In the genomic region with DNA sequence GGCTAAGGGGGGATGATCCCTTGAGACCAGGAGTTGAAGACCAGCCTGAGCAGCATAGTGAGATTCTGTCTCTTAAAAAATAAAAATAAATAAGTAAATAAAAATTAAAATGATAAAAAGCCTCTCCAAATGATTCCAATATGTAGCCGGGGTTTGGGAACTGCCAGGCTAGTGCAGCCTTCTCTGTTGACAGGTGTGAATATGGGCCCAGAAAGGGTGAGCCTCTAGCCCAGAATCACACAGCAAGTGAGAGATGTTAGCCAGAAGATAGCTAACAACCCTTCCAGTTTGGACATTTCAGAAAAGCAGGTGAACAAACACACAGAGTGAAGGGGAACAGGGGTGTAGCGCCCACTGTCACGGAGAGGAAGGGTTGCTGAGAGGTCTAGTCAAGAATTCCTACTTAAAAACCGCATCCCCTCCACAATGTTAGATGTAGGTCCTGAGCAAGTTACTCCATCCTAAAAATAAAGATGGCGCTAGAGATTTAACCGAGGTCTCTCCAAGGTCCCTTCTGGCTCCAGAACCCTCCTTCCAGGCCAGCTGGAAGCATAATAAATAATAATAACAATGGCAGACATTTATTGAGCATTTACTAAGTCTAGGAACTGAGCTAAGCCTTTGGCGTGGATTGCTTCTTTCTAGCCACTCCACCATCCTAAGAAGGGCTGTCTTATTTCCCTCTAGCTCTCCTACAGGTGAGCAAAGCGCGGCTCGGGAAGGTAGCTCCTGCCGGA, we compare ENCODE assay signal across 18 cellular contexts. TPM values are rescaled to one million over a fixed set of nuclear protein-coding genes. Genes with fewer than 3 reads are reported as not detected.
A peak's percentile ranks its signal among the peaks of the same experiment; 100 is the strongest.
DNase-seq lines count a peak whose midpoint lies in the region; ATAC-seq and TF ChIP-seq lines count a peak whose summit lies in the region.
"Had no signal": no experiment of that assay in that cellular context is flagged by ENCODE, and none has a peak within 500 bp of the region (broad histone marks: within the 10 kb centered on the region; RNA-seq: fewer than 3 reads in every experiment).

No MANE protein-coding gene starts in this region.

- no peaks in the 10 kb centered on the region for H4K20me1 ChIP-seq in neural progenitor cell (ENCODE audit: low read depth)

- peak overlapping the region; percentile 60 for H3K4me3 Mint-ChIP-seq in neural progenitor cell
- H3K4me3 Mint-ChIP-seq: activated naive CD8-positive, alpha-beta T cell treated with anti-CD3 and anti-CD28 coated beads, Interleukin-2, amount 10 ng/mL, durations not matched to agents 7 days and 5 days; CD4-positive, alpha-beta T cell; stimulated activated naive CD8-positive, alpha-beta T cell treated with anti-CD3 and anti-CD28 coated beads, Interleukin-15, Interleukin-2, amounts not matched to agents 100 ng/mL and 50 ng/mL, for 24 hours; type B pancreatic cell had no signal

- in situ Hi-C loops in KBM-7 (cut with MboI; ENCODE audit: low pct_unique_long_range_greater_than_20kb, low sequenced_read_pairs), result no loop called here

- no peak overlapping the region for H3K27ac Mint-ChIP-seq in neural progenitor cell
- H3K27ac Mint-ChIP-seq: activated naive CD8-positive, alpha-beta T cell treated with anti-CD3 and anti-CD28 coated beads, Interleukin-2, amount 10 ng/mL, durations not matched to agents 7 days and 5 days; CD4-positive, alpha-beta T cell; stimulated activated naive CD8-positive, alpha-beta T cell treated with anti-CD3 and anti-CD28 coated beads, Interleukin-15, Interleukin-2, amounts not matched to agents 100 ng/mL and 50 ng/mL, for 24 hours; type B pancreatic cell had no signal

- ATAC-seq in foreskin keratinocyte, result no peak
- ATAC-seq: heart left ventricle, right lobe of liver had no signal

- peaks cover 52% of the 10 kb centered on the region for H3K4me1 Mint-ChIP-seq in neural progenitor cell

- peaks cover 51% of the 10 kb centered on the region for H3K27me3 Mint-ChIP-seq in neural progenitor cell (ENCODE audit: insufficient read depth, low read depth)

- H3K4me1 ChIP-seq in NT2/D1 (ENCODE audit: insufficient read depth, insufficient read length) (peaks cover 27% of the 10 kb centered on the region), foreskin keratinocyte (peaks cover 30% of the 10 kb centered on the region), neural progenitor cell (peaks cover 27% of the 10 kb centered on the region)
- H3K4me1 ChIP-seq: breast epithelium, right lobe of liver had no signal

- H3K27me3 ChIP-seq in NT2/D1 (ENCODE audit: insufficient read depth, insufficient read length), result peaks cover 20% of the 10 kb centered on the region
- peaks cover 30% of the 10 kb centered on the region for H3K27me3 ChIP-seq in foreskin keratinocyte
- peaks cover 27% of the 10 kb centered on the region for H3K27me3 ChIP-seq in neural progenitor cell
- H3K27me3 ChIP-seq: right lobe of liver had no signal

- peaks cover 26% of the 10 kb centered on the region for H3F3A ChIP-seq in neural progenitor cell (ENCODE audit: low read depth)

- H3K27ac ChIP-seq in foreskin keratinocyte, result no peak overlapping the region
- no peak overlapping the region for H3K27ac ChIP-seq in neural progenitor cell
- H3K27ac ChIP-seq: breast epithelium, esophagus squamous epithelium, heart left ventricle, right lobe of liver had no signal

- H3K9me3 Mint-ChIP-seq in neural progenitor cell, result no peaks in the 10 kb centered on the region
- H3K9me3 Mint-ChIP-seq: activated naive CD8-positive, alpha-beta T cell treated with anti-CD3 and anti-CD28 coated beads, Interleukin-2, amount 10 ng/mL, durations not matched to agents 7 days and 5 days; CD4-positive, alpha-beta T cell; stimulated activated naive CD8-positive, alpha-beta T cell treated with anti-CD3 and anti-CD28 coated beads, Interleukin-15, Interleukin-2, amounts not matched to agents 100 ng/mL and 50 ng/mL, for 24 hours; type B pancreatic cell had no signal

- DNase-seq in NCI-H2171 treated with DMSO at 0.1 percent for 48 hours (lab: John Stamatoyannopoulos, UW) (peak; percentile 57), NCI-H2171 (lab: John Stamatoyannopoulos, UW) (no peak), NT2/D1 (ENCODE audit: low read depth, low spot score) (no peak), foreskin keratinocyte (no peak), neural progenitor cell (ENCODE audit: low spot score) (no peak), KBM-7 (no peak), COLO668 (lab: John Stamatoyannopoulos, UW; ENCODE audit: unreplicated experiment) (no peak)
- no peak for DNase-seq in activated T-cell treated with anti-CD3 and anti-CD28 coated beads, Interleukin-2, amount 50 U/mL, for 48 hours
- DNase-seq: activated CD8-positive, alpha-beta memory T cell treated with anti-CD3 and anti-CD28 coated beads, Interleukin-2, amount 50 U/mL, for 48 hours; activated naive CD8-positive, alpha-beta T cell treated with anti-CD3 and anti-CD28 coated beads, Interleukin-2, amount 10 ng/mL, durations not matched to agents 7 days and 5 days; CD4-positive, alpha-beta T cell; esophagus squamous epithelium; heart left ventricle; midbrain; right lobe of liver had no signal

- H3K36me3 ChIP-seq in NT2/D1 (ENCODE audit: insufficient read depth, insufficient read length, low read length), result no peaks in the 10 kb centered on the region
- H3K36me3 ChIP-seq in neural progenitor cell, result no peaks in the 10 kb centered on the region
- H3K36me3 ChIP-seq: breast epithelium, esophagus squamous epithelium, heart left ventricle, right lobe of liver had no signal

- no peaks in the 10 kb centered on the region for H3K79me2 ChIP-seq in neural progenitor cell (ENCODE audit: low read depth)

- H3K36me3 Mint-ChIP-seq in neural progenitor cell, result no peaks in the 10 kb centered on the region
- H3K36me3 Mint-ChIP-seq: activated naive CD8-positive, alpha-beta T cell treated with anti-CD3 and anti-CD28 coated beads, Interleukin-2, amount 10 ng/mL, durations not matched to agents 7 days and 5 days; type B pancreatic cell had no signal

- TF ChIP-seq CTCF in foreskin keratinocyte (conservative IDR thresholded peaks at IDR 0.05) (peak; percentile 25), neural progenitor cell (IDR thresholded peaks at IDR 0.05) (no peak)

- H3K9me3 ChIP-seq in NT2/D1 (ENCODE audit: insufficient read depth, low read length) (no peaks in the 10 kb centered on the region), neural progenitor cell (ENCODE audit: low read depth) (no peaks in the 10 kb centered on the region)
- H3K9me3 ChIP-seq: breast epithelium, esophagus squamous epithelium, heart left ventricle, right lobe of liver had no signal

- H2AFZ ChIP-seq in neural progenitor cell (replicated peaks), result no peak overlapping the region

- peak overlapping the region; percentile 81 for H3K4me2 ChIP-seq in neural progenitor cell

- H3K4me3 ChIP-seq in NT2/D1 (ENCODE audit: insufficient read length, low read depth), result peak overlapping the region; percentile 36
- peak overlapping the region; percentile 36 for H3K4me3 ChIP-seq in neural progenitor cell
- H3K4me3 ChIP-seq: esophagus squamous epithelium, heart left ventricle, right lobe of liver had no signal

- peak overlapping the region; percentile 42 for H3K9ac ChIP-seq in NT2/D1 (ENCODE audit: insufficient read length, low read depth)
- H3K9ac ChIP-seq in neural progenitor cell, result no peak overlapping the region

RNA-seq across cellular contexts. Expression of gene CYTH4, which starts 51.6 kb away (rescaled TPM):
- 0.04 and 0.17 TPM in 2 replicates for total RNA-seq in foreskin keratinocyte
- polyA plus RNA-seq in foreskin keratinocyte, result 0.03 TPM in 1 of 2 replicates, not detected in the other
- total RNA-seq in neural progenitor cell (ENCODE audit: low replicate concordance), result not detected in 2 replicates
